In genomic region chr17:36592316-36592710, GRCh38 we compare ENCODE assay signal across 8 cellular contexts. TPM values are rescaled to one million over a fixed set of nuclear protein-coding genes. Genes with fewer than 3 reads are reported as not detected.
A peak's percentile ranks its signal among the peaks of the same experiment; 100 is the strongest.
DNase-seq lines count a peak whose midpoint lies in the region; ATAC-seq and TF ChIP-seq lines count a peak whose summit lies in the region.

No MANE protein-coding gene starts in this region.

- peaks cover 3 to 21% of the 10 kb centered on the region in 2 donors for H3K36me3 Mint-ChIP-seq in CD4-positive, alpha-beta memory T cell

- H3K9ac ChIP-seq in parathyroid adenoma = no peak overlapping the region

- H3K27me3 ChIP-seq in CD4-positive, alpha-beta memory T cell (ENCODE audit: insufficient read depth, low read length) = no peaks in the 10 kb centered on the region
- H3K27me3 ChIP-seq in gastroesophageal sphincter (no peaks in the 10 kb centered on the region), parathyroid adenoma (ENCODE audit: control insufficient read depth, insufficient read depth, low read length) (no peaks in the 10 kb centered on the region)

- H3K4me1 Mint-ChIP-seq in CD4-positive, alpha-beta memory T cell = peaks cover 9 to 19% (median 16%) of the 10 kb centered on the region in 4 donors

- CTCF ChIA-PET in CD4-positive, alpha-beta memory T cell (lab: Charles Lee; ENCODE audit: partially characterized antibody) = interaction anchor here (1.1 to 5.4 kb wide), 2 partner anchors 10 to 18 kb away, joined by 3 to 34 read pairs; partner anchors contain the start of gene MRM1

- POLR2A ChIA-PET in CD4-positive, alpha-beta memory T cell (lab: Charles Lee; ENCODE audit: partially characterized antibody) = interaction anchor here (1.0 to 4.2 kb wide), 4 partner anchors 10 to 58 kb away, joined by 4 to 39 read pairs (median 10); partner anchors contain the start of genes GGNBP2, MRM1, MYO19 and PIGW

- ATAC-seq in HG03280 (IDR thresholded peaks at IDR 0.05; ENCODE audit: unreplicated experiment) (peak; percentile 17), gastroesophageal sphincter (no peak), GM21423 (IDR thresholded peaks at IDR 0.05; ENCODE audit: unreplicated experiment) (no peak)

- H3K4me3 ChIP-seq in CD4-positive, alpha-beta memory T cell (ENCODE audit: low read length in 2 of 2) = peak overlapping the region; percentile 11 to 62
- H3K4me3 ChIP-seq in gastroesophageal sphincter = peak overlapping the region; percentile 57 to 98
- peak overlapping the region; percentile 68 for H3K4me3 ChIP-seq in parathyroid adenoma (ENCODE audit: low read depth, low read length)

- no peaks in the 10 kb centered on the region for H3K9me3 ChIP-seq in CD4-positive, alpha-beta memory T cell (ENCODE audit: control insufficient read depth in 1 of 2, low read length in 2 of 2)
- no peaks in the 10 kb centered on the region for H3K9me3 ChIP-seq in gastroesophageal sphincter
- no peaks in the 10 kb centered on the region for H3K9me3 ChIP-seq in parathyroid adenoma (ENCODE audit: control insufficient read depth, low read length)

- no peak for DNase-seq in CD4-positive, alpha-beta memory T cell
- peak; percentile 21 to 36 for DNase-seq in activated CD4-positive, alpha-beta T cell treated with anti-CD3 and anti-CD28 coated beads, Interleukin-2, amount 50 U/mL, for 48 hours
- no peak for DNase-seq in activated effector memory CD4-positive, alpha-beta T cell treated with Interleukin-2 at 50 U/mL for 16 hours
- DNase-seq in activated gamma-delta T cell treated with Interleukin-2 at 50 U/mL for 16 hours = no peak

- peak overlapping the region; percentile 66 for H3K27ac ChIP-seq in CD4-positive, alpha-beta memory T cell (ENCODE audit: low read depth, low read length)
- H3K27ac ChIP-seq in gastroesophageal sphincter (peak overlapping the region in 3 of 4 donors; percentile 73 to 82 (median 81)), parathyroid adenoma (no peak overlapping the region)

- peaks cover 20% of the 10 kb centered on the region for H3K4me1 ChIP-seq in CD4-positive, alpha-beta memory T cell (ENCODE audit: insufficient read depth, low read length)
- H3K4me1 ChIP-seq in gastroesophageal sphincter = peaks cover 0 to 21% (median 8%) of the 10 kb centered on the region in 3 donors
- H3K4me1 ChIP-seq in parathyroid adenoma = peaks cover 5% of the 10 kb centered on the region

- H3K36me3 ChIP-seq in CD4-positive, alpha-beta memory T cell (ENCODE audit: insufficient read depth, low read length) = peaks cover 11% of the 10 kb centered on the region
- H3K36me3 ChIP-seq in gastroesophageal sphincter (peaks cover 0 to 27% of the 10 kb centered on the region in 2 donors), parathyroid adenoma (ENCODE audit: control insufficient read depth, insufficient read depth, low read length) (no peaks in the 10 kb centered on the region)

- no peak for TF ChIP-seq POLR2A in gastroesophageal sphincter (IDR thresholded peaks at IDR 0.05)

- H2AFZ ChIP-seq in parathyroid adenoma = peak overlapping the region; percentile 89

- peak overlapping the region in 4 of 7 donors; percentile 22 to 66 (median 36) for H3K27ac Mint-ChIP-seq in CD4-positive, alpha-beta memory T cell

- H3K79me2 ChIP-seq in parathyroid adenoma = no peaks in the 10 kb centered on the region

- TF ChIP-seq EP300 in gastroesophageal sphincter (IDR thresholded peaks at IDR 0.05) = no peak

- 6% methylated on average over 6 of the region's 19 CpGs; no CpG with 5 or more reads in 1 of the 2 donors for WGBS in gastroesophageal sphincter (ENCODE audit: low coverage in 1 of 2), 2 donors

- intact Hi-C loops in CD4-positive, alpha-beta memory T cell (cut with micrococcal nuclease) = no loop called here

- peak overlapping the region; percentile 35 to 82 (median 68) for H3K4me3 Mint-ChIP-seq in CD4-positive, alpha-beta memory T cell

- no peaks in the 10 kb centered on the region for H3K27me3 Mint-ChIP-seq in CD4-positive, alpha-beta memory T cell

- H3K9me3 Mint-ChIP-seq in CD4-positive, alpha-beta memory T cell = no peaks in the 10 kb centered on the region

- TF ChIP-seq CTCF in gastroesophageal sphincter (IDR thresholded peaks at IDR 0.05) (no peak), parathyroid adenoma (IDR thresholded peaks at IDR 0.05) (no peak)

- H3K4me2 ChIP-seq in parathyroid adenoma (ENCODE audit: low read length) = peak overlapping the region; percentile 89

RNA-seq across cellular contexts. Expression of gene DHRS11, which starts 0.6 kb away (rescaled TPM):
- total RNA-seq in CD4-positive, alpha-beta memory T cell = 1 to 10 TPM; 7.2 to 7.8 TPM
- polyA plus RNA-seq in CD4-positive, alpha-beta memory T cell = 1 to 10 TPM; 3.6 to 4.0 TPM
- total RNA-seq in gastroesophageal sphincter = 1 to 10 TPM; 2.4 to 7.6 (median 4.6) TPM

RNA-seq across cellular contexts. Expression of gene MRM1, which starts 9.1 kb away (rescaled TPM):
- total RNA-seq in CD4-positive, alpha-beta memory T cell = 10 to 100 TPM; 11.8 to 13.3 TPM
- 1 to 10 TPM; 1.7 to 4.4 TPM for polyA plus RNA-seq in CD4-positive, alpha-beta memory T cell
- total RNA-seq in gastroesophageal sphincter = 10 to 100 TPM in 1 of 4 donors, 1 to 10 TPM in 3; 3.7 to 10.8 (median 8.0) TPM

RNA-seq across cellular contexts. Expression of gene GGNBP2, which starts 47.6 kb away (rescaled TPM):
- total RNA-seq in CD4-positive, alpha-beta memory T cell = 100 to 1,000 TPM; 140 to 143 TPM
- polyA plus RNA-seq in CD4-positive, alpha-beta memory T cell = 10 to 100 TPM; 45.5 to 85.3 TPM
- 10 to 100 TPM; 40.1 to 62.9 (median 53.6) TPM for total RNA-seq in gastroesophageal sphincter

RNA-seq across cellular contexts. Expression of gene PIGW, which starts 57.5 kb away (rescaled TPM):
- 1 to 10 TPM; 4.7 to 5.1 TPM for total RNA-seq in CD4-positive, alpha-beta memory T cell
- 10 to 100 TPM in 1 of 2 donors, 1 to 10 TPM in 1; 5.3 to 14.2 TPM for polyA plus RNA-seq in CD4-positive, alpha-beta memory T cell
- 1 to 10 TPM; 3.3 to 5.3 (median 4.4) TPM for total RNA-seq in gastroesophageal sphincter

RNA-seq across cellular contexts. Expression of gene MYO19, which starts 57.6 kb away (rescaled TPM):
- 10 to 100 TPM; 79.2 to 85.8 TPM for total RNA-seq in CD4-positive, alpha-beta memory T cell
- polyA plus RNA-seq in CD4-positive, alpha-beta memory T cell = 1 to 10 TPM; 4.7 to 7.4 TPM
- total RNA-seq in gastroesophageal sphincter = 10 to 100 TPM; 23.3 to 63.5 (median 42.5) TPM

Comparison
In these comparisons a context has a peak if more than half of its experiments do, and no peak if none do; other contexts are left out.
1. DNase-seq: peak in activated CD4-positive, alpha-beta T cell treated with anti-CD3 and anti-CD28 coated beads, Interleukin-2, amount 50 U/mL, for 48 hours (2 of 2); none in CD4-positive, alpha-beta memory T cell (0 of 5), activated effector memory CD4-positive, alpha-beta T cell treated with Interleukin-2 at 50 U/mL for 16 hours (single experiment) and activated gamma-delta T cell treated with Interleukin-2 at 50 U/mL for 16 hours (single experiment).
2. Peak in every context shown above with its lines, with median percentiles within 50 percentile points of each other: H3K4me3 ChIP-seq.